ENCODE assay signal across 2 cellular contexts in genomic region chr1:18458133-18458750, GRCh38.
TF ChIP-seq lines count a peak whose summit lies in the region.

No MANE protein-coding gene starts in this region.

TF ChIP-seq in HEK293, 187 proteins besides CTCF, POLR2A, EP300 and RAD21 (continued from another document):
- TF ChIP-seq PBX3 (CRISPR knock-in tag; IDR thresholded peaks at IDR 0.05) (no peak), SETDB1 (IDR thresholded peaks at IDR 0.05; ENCODE audit: insufficient read length, low read length) (no peak)

TF ChIP-seq in neural cell, 6 proteins besides CTCF, POLR2A, EP300 and RAD21 (continued from another document):
- no peak for TF ChIP-seq REST (IDR thresholded peaks at IDR 0.05; ENCODE audit: borderline replicate concordance)
